1 cellular context compared by ENCODE assay signal in the genomic region with DNA sequence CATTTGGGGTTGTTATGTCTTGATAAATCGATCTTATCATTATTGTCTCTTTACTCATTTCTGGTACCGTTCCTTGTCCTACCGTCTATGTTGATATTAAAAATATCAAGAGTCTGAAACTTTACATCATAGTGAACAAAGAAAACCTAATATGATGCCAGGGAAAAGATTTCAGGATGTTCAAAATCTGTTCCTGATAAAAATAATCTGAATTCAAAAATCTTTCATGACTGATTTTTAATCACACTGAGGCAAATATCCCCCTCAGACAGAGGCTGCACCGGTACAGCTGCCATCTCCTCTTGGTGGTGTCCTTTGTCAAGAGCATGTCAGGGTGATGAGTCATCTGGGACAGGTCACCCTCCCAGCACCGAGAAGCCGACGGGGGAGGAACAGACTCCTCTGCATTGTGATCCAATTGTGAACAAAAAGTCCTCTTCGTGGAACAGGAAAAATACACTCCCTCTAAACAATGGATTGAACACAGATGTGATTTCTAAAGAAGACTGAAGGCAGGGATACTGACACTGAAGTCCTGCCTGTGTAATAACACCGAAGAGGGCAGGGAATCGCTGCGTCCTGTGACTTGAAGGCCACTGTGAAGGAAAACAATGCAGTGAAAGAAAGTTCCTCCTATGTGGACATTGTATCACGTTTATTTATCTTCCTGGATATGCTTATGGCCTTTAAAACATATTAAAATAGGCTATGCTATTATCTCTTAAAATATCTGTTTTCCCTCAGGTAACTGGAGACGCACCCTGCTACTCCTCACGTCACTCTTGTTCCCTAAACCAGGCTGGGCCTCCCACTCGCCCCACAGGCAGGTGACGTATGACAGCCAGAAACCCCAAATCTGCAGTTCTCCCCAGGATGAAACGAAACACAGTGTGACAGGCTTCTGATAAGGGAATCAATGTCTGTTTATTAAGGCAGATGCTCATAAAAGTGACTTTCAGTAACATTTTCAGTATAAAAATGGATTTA.
A peak's percentile ranks its signal among the peaks of the same experiment; 100 is the strongest.
TF ChIP-seq lines count a peak whose summit lies in the region.

No MANE protein-coding gene starts in this region.

TF ChIP-seq in H1, 55 proteins besides CTCF, POLR2A, EP300 and RAD21:
- TF ChIP-seq JUND (IDR thresholded peaks at IDR 0.05; ENCODE audit: low read length) (peak; percentile 89), RFX5 (IDR thresholded peaks at IDR 0.05; ENCODE audit: borderline replicate concordance, low read depth, low read length) (no peak), CTBP2 (IDR thresholded peaks at IDR 0.05; ENCODE audit: borderline replicate concordance, insufficient read depth, insufficient read length, low read length) (no peak), BRCA1 (IDR thresholded peaks at IDR 0.05; ENCODE audit: low read depth, low read length) (no peak), GABPA (IDR thresholded peaks at IDR 0.05; ENCODE audit: borderline replicate concordance, insufficient read depth, low read length) (no peak), RBBP5 (IDR thresholded peaks at IDR 0.05; ENCODE audit: borderline replicate concordance, low read depth, low read length) (no peak)
TF ChIP-seq in H1: peak in this region for 1.
